In genomic region chr1:113557176-113557575, GRCh38 we compare ENCODE assay signal across 1 cellular context.
TF ChIP-seq lines count a peak whose summit lies in the region.

No MANE protein-coding gene starts in this region.

TF ChIP-seq in IMR-90, 13 proteins besides CTCF, POLR2A, EP300 and RAD21 (continued from another document):
- TF ChIP-seq ELK1 (IDR thresholded peaks at IDR 0.05; ENCODE audit: borderline replicate concordance, low read depth, low read length) (no peak), CHD1 (IDR thresholded peaks at IDR 0.05; ENCODE audit: low read depth, low read length) (no peak)
